ENCODE assay signal across 10 cellular contexts in the genomic region with DNA sequence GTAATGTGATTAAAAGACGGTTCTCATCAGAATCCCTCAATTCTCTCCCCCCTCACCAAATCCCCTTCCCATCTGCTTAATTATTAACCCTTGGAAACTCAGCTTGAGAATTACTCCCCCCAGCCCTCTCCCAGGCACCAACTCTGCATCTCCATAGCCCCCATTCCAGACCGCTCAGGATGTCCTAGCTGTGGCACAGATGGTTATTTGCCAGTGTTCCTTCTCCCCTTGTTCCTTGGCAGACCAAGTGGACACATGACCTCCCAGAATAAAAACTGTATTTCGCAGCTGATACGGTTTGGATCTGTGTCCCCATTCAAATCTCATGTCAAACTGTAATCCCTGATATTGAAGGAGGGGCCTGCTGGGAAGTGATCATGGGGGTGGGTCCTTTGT. TPM values are rescaled to one million over a fixed set of nuclear protein-coding genes. Genes with fewer than 3 reads are reported as not detected.
A peak's percentile ranks its signal among the peaks of the same experiment; 100 is the strongest.
DNase-seq lines count a peak whose midpoint lies in the region; ATAC-seq and TF ChIP-seq lines count a peak whose summit lies in the region.
"Had no signal": no experiment of that assay in that cellular context is flagged by ENCODE, and none has a peak within 500 bp of the region (broad histone marks: within the 10 kb centered on the region; RNA-seq: fewer than 3 reads in every experiment).

No MANE protein-coding gene starts in this region.

- H3K4me1 ChIP-seq in adipocyte (ENCODE audit: control insufficient read depth, insufficient read depth, low read length) (peaks cover 35% of the 10 kb centered on the region), hepatocyte (ENCODE audit: insufficient read depth) (no peaks in the 10 kb centered on the region)

- CTCF ChIA-PET in WTC11 (lab: Charles Lee) = interaction anchor here (3.6 kb wide), 1 partner anchor 86 kb away, joined by 14 read pairs; the partner anchor contains the start of gene EEIG2

- H3K27me3 ChIP-seq in adipocyte (replicated peaks; ENCODE audit: control insufficient read depth, insufficient read depth, low read length) (no peaks in the 10 kb centered on the region), hepatocyte (no peaks in the 10 kb centered on the region)

- H3K36me3 Mint-ChIP-seq in WTC11 = no peaks in the 10 kb centered on the region

- H3K4me1 Mint-ChIP-seq in stimulated activated naive CD8-positive, alpha-beta T cell treated with anti-CD3 and anti-CD28 coated beads, Interleukin-15, amount 100 ng/mL, for 72 hours = peaks cover 65% of the 10 kb centered on the region
- peaks cover 11% of the 10 kb centered on the region for H3K4me1 Mint-ChIP-seq in WTC11

- peak overlapping the region; percentile 89 for H3K27ac ChIP-seq in hepatocyte
- H3K27ac ChIP-seq: 22Rv1 had no signal

- no peaks in the 10 kb centered on the region for H3K27me3 Mint-ChIP-seq in stimulated activated naive CD8-positive, alpha-beta T cell treated with anti-CD3 and anti-CD28 coated beads, Interleukin-15, amount 100 ng/mL, for 72 hours
- no peaks in the 10 kb centered on the region for H3K27me3 Mint-ChIP-seq in WTC11 (ENCODE audit: low read depth)

- no peaks in the 10 kb centered on the region for H4K20me1 ChIP-seq in hepatocyte (ENCODE audit: insufficient read depth, poor library complexity, severe bottlenecking)

- H3K4me3 Mint-ChIP-seq in stimulated activated naive CD8-positive, alpha-beta T cell treated with anti-CD3 and anti-CD28 coated beads, Interleukin-15, amount 100 ng/mL, for 72 hours = peak overlapping the region; percentile 78 to 80
- H3K4me3 Mint-ChIP-seq in WTC11 = no peak overlapping the region

- H3K36me3 ChIP-seq in adipocyte (ENCODE audit: control insufficient read depth, insufficient read depth, low read length, severe bottlenecking) (no peaks in the 10 kb centered on the region), hepatocyte (replicated peaks; ENCODE audit: insufficient read depth, low read depth) (no peaks in the 10 kb centered on the region)

- ATAC-seq in stimulated activated naive CD8-positive, alpha-beta T cell treated with anti-CD3 and anti-CD28 coated beads, Interleukin-15, amount 100 ng/mL, for 72 hours = no peak
- no peak for ATAC-seq in WTC11

- H3K4me3 ChIP-seq in adipocyte (ENCODE audit: low read length) (peak overlapping the region; percentile 20), hepatocyte (no peak overlapping the region)

- WGBS in hepatocyte (ENCODE audit: low lambda C conversion rate, missing lambda C conversion rate) = 99% methylated on average over 4 of the region's 4 CpGs

- TF ChIP-seq CTCF in hepatocyte (IDR thresholded peaks at IDR 0.05; ENCODE audit: poor library complexity) (no peak), WTC11 (IDR thresholded peaks at IDR 0.05) (no peak)

- peaks cover 0 to 6% of the 10 kb centered on the region in 2 donors for H3K9me3 Mint-ChIP-seq in stimulated activated naive CD8-positive, alpha-beta T cell treated with anti-CD3 and anti-CD28 coated beads, Interleukin-15, amount 100 ng/mL, for 72 hours
- no peaks in the 10 kb centered on the region; the same call in 1 of the 2 replicates for H3K9me3 Mint-ChIP-seq in WTC11

- peak; percentile 96 for DNase-seq in NCI-H82 (lab: John Stamatoyannopoulos, UW)
- DNase-seq in NCI-H82 treated with DMSO at 0.1 percent for 48 hours (lab: John Stamatoyannopoulos, UW; ENCODE audit: unreplicated experiment) = no peak
- no peak for DNase-seq in adipocyte (ENCODE audit: low read depth)
- DNase-seq in hepatocyte (ENCODE audit: low spot score) = no peak
- DNase-seq in stimulated activated naive CD8-positive, alpha-beta T cell treated with anti-CD3 and anti-CD28 coated beads, Interleukin-15, amount 100 ng/mL, for 72 hours = no peak
- no peak for DNase-seq in SHP77 treated with DMSO at 0.1 percent for 48 hours (lab: John Stamatoyannopoulos, UW)
- DNase-seq in WTC11 (ENCODE audit: low spot score) = no peak
- DNase-seq in NCI-H446 (lab: John Stamatoyannopoulos, UW) = no peak
- DNase-seq: NCI-H1417 treated with DMSO at 0.1 percent for 48 hours had no signal

- no peak overlapping the region for H3K4me2 ChIP-seq in hepatocyte

- peak overlapping the region; percentile 25 for H3K9ac ChIP-seq in adipocyte (ENCODE audit: low read length)

- H3K79me2 ChIP-seq in hepatocyte = no peaks in the 10 kb centered on the region

- POLR2A ChIA-PET in WTC11 (lab: Charles Lee) = no interaction called here

- no peaks in the 10 kb centered on the region for H3K9me2 ChIP-seq in hepatocyte (replicated peaks; ENCODE audit: insufficient read depth)

- H3K9me3 ChIP-seq in adipocyte (ENCODE audit: control insufficient read depth, low read length) = no peaks in the 10 kb centered on the region
- no peaks in the 10 kb centered on the region for H3K9me3 ChIP-seq in hepatocyte (ENCODE audit: low read depth)

- H2AFZ ChIP-seq in hepatocyte = peak overlapping the region; percentile 9

- H3K27ac Mint-ChIP-seq in stimulated activated naive CD8-positive, alpha-beta T cell treated with anti-CD3 and anti-CD28 coated beads, Interleukin-15, amount 100 ng/mL, for 72 hours = peak overlapping the region; percentile 98 to 99
- H3K27ac Mint-ChIP-seq in WTC11 = no peak overlapping the region

TF ChIP-seq in WTC11, 78 proteins besides CTCF, POLR2A, EP300 and RAD21 (continues in another document):
- TF ChIP-seq MLX (CRISPR knock-in tag; IDR thresholded peaks at IDR 0.05) (no peak), E2F4 (CRISPR knock-in tag; IDR thresholded peaks at IDR 0.05; ENCODE audit: borderline replicate concordance, low read depth) (no peak), OVOL2 (CRISPR knock-in tag; IDR thresholded peaks at IDR 0.05; ENCODE audit: borderline replicate concordance) (no peak), NR2C2 (CRISPR knock-in tag; IDR thresholded peaks at IDR 0.05) (no peak), E2F5 (CRISPR knock-in tag; IDR thresholded peaks at IDR 0.05) (no peak), FOXJ3 (CRISPR knock-in tag; IDR thresholded peaks at IDR 0.05; ENCODE audit: borderline replicate concordance) (no peak), ZNF396 (CRISPR knock-in tag; IDR thresholded peaks at IDR 0.05; ENCODE audit: borderline replicate concordance) (no peak)
- TF ChIP-seq, protein P1, sequence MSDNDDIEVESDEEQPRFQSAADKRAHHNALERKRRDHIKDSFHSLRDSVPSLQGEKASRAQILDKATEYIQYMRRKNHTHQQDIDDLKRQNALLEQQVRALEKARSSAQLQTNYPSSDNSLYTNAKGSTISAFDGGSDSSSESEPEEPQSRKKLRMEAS (CRISPR knock-in tag; IDR thresholded peaks at IDR 0.05) = no peak
- TF ChIP-seq, protein P2, sequence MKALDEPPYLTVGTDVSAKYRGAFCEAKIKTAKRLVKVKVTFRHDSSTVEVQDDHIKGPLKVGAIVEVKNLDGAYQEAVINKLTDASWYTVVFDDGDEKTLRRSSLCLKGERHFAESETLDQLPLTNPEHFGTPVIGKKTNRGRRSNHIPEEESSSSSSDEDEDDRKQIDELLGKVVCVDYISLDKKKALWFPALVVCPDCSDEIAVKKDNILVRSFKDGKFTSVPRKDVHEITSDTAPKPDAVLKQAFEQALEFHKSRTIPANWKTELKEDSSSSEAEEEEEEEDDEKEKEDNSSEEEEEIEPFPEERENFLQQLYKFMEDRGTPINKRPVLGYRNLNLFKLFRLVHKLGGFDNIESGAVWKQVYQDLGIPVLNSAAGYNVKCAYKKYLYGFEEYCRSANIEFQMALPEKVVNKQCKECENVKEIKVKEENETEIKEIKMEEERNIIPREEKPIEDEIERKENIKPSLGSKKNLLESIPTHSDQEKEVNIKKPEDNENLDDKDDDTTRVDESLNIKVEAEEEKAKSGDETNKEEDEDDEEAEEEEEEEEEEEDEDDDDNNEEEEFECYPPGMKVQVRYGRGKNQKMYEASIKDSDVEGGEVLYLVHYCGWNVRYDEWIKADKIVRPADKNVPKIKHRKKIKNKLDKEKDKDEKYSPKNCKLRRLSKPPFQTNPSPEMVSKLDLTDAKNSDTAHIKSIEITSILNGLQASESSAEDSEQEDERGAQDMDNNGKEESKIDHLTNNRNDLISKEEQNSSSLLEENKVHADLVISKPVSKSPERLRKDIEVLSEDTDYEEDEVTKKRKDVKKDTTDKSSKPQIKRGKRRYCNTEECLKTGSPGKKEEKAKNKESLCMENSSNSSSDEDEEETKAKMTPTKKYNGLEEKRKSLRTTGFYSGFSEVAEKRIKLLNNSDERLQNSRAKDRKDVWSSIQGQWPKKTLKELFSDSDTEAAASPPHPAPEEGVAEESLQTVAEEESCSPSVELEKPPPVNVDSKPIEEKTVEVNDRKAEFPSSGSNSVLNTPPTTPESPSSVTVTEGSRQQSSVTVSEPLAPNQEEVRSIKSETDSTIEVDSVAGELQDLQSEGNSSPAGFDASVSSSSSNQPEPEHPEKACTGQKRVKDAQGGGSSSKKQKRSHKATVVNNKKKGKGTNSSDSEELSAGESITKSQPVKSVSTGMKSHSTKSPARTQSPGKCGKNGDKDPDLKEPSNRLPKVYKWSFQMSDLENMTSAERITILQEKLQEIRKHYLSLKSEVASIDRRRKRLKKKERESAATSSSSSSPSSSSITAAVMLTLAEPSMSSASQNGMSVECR (CRISPR knock-in tag; IDR thresholded peaks at IDR 0.05; ENCODE audit: borderline replicate concordance) = no peak

RNA-seq across cellular contexts. Expression of gene HENMT1, which starts 14.6 kb away (rescaled TPM):
- total RNA-seq in hepatocyte = 4.4 and 4.7 TPM in 2 replicates
- polyA plus RNA-seq in hepatocyte = 3.0 and 3.8 TPM in 2 replicates
- total RNA-seq in WTC11 (2021) = 4.6 to 5.3 TPM (median 4.7 TPM) in 3 replicates

RNA-seq across cellular contexts. Expression of gene PRPF38B, which starts 45.8 kb away (rescaled TPM):
- total RNA-seq in hepatocyte (26.1 and 27.9 TPM in 2 replicates), WTC11 (2021) (42.8 to 50.5 TPM (median 43.0 TPM) in 3 replicates)
- 30.1 and 41.4 TPM in 2 replicates for polyA plus RNA-seq in hepatocyte
